In genomic region chr17:31878703-31879073, GRCh38 we compare ENCODE assay signal across 19 cellular contexts. TPM values are rescaled to one million over a fixed set of nuclear protein-coding genes. Genes with fewer than 3 reads are reported as not detected.
A peak's percentile ranks its signal among the peaks of the same experiment; 100 is the strongest.
DNase-seq lines count a peak whose midpoint lies in the region; ATAC-seq and TF ChIP-seq lines count a peak whose summit lies in the region.
"Had no signal": no experiment of that assay in that cellular context is flagged by ENCODE, and none has a peak within 500 bp of the region (broad histone marks: within the 10 kb centered on the region; RNA-seq: fewer than 3 reads in every experiment).

No MANE protein-coding gene starts in this region.

- peak overlapping the region in 1 of 4 donors; percentile 32 for H3K27ac ChIP-seq in tibial nerve

- H3K9me3 Mint-ChIP-seq in activated T-cell treated with anti-CD3 and anti-CD28 coated beads, Interleukin-2, amount 50 U/mL, for 72 hours = no peaks in the 10 kb centered on the region
- H3K9me3 Mint-ChIP-seq in activated T-helper 2 cell treated with anti-CD3 and anti-CD28 coated beads, Interferon-gamma antibody, Interleukin-2, Interleukin-4, amounts not matched to agents 10 μg/mL and 5 μg/mL and 100 μg/mL, durations not matched to agents 14 hours and 24 hours and 36 hours = no peaks in the 10 kb centered on the region
- H3K9me3 Mint-ChIP-seq in effector memory CD8-positive, alpha-beta T cell = no peaks in the 10 kb centered on the region
- no peaks in the 10 kb centered on the region for H3K9me3 Mint-ChIP-seq in stimulated activated naive CD8-positive, alpha-beta T cell treated with anti-CD3 and anti-CD28 coated beads, Interleukin-15, amount 100 ng/mL, for 72 hours
- H3K9me3 Mint-ChIP-seq: CD4-positive, alpha-beta memory T cell; HFFc6 had no signal

- no peak overlapping the region for H3K4me3 ChIP-seq in tibial nerve

- peaks cover 5 to 99% (median 33%) of the 10 kb centered on the region in 3 donors for H3K36me3 ChIP-seq in tibial nerve

- TF ChIP-seq POLR2A in tibial nerve (IDR thresholded peaks at IDR 0.05) = no peak

- no peak for TF ChIP-seq EP300 in tibial nerve (IDR thresholded peaks at IDR 0.05)

- no peaks in the 10 kb centered on the region for H3K27me3 ChIP-seq in tibial nerve

- peak overlapping the region; percentile 63 to 72 for H3K4me3 Mint-ChIP-seq in activated T-cell treated with anti-CD3 and anti-CD28 coated beads, Interleukin-2, amount 50 U/mL, for 72 hours
- H3K4me3 Mint-ChIP-seq in activated T-helper 2 cell treated with anti-CD3 and anti-CD28 coated beads, Interferon-gamma antibody, Interleukin-2, Interleukin-4, amounts not matched to agents 10 μg/mL and 5 μg/mL and 100 μg/mL, durations not matched to agents 14 hours and 24 hours and 36 hours (ENCODE audit: low read depth) = no peak overlapping the region
- no peak overlapping the region for H3K4me3 Mint-ChIP-seq in effector memory CD8-positive, alpha-beta T cell
- peak overlapping the region; percentile 49 to 62 for H3K4me3 Mint-ChIP-seq in stimulated activated naive CD8-positive, alpha-beta T cell treated with anti-CD3 and anti-CD28 coated beads, Interleukin-15, amount 100 ng/mL, for 72 hours
- H3K4me3 Mint-ChIP-seq: CD4-positive, alpha-beta memory T cell; HFFc6 had no signal

- peak overlapping the region; percentile 93 for H3K27ac Mint-ChIP-seq in activated T-cell treated with anti-CD3 and anti-CD28 coated beads, Interleukin-2, amount 50 U/mL, for 72 hours
- peak overlapping the region; percentile 90 for H3K27ac Mint-ChIP-seq in activated T-helper 2 cell treated with anti-CD3 and anti-CD28 coated beads, Interferon-gamma antibody, Interleukin-2, Interleukin-4, amounts not matched to agents 10 μg/mL and 5 μg/mL and 100 μg/mL, durations not matched to agents 14 hours and 24 hours and 36 hours
- H3K27ac Mint-ChIP-seq in effector memory CD8-positive, alpha-beta T cell = peak overlapping the region; percentile 17 to 81
- peak overlapping the region; percentile 91 to 96 for H3K27ac Mint-ChIP-seq in stimulated activated naive CD8-positive, alpha-beta T cell treated with anti-CD3 and anti-CD28 coated beads, Interleukin-15, amount 100 ng/mL, for 72 hours
- H3K27ac Mint-ChIP-seq: HFFc6 had no signal

- ATAC-seq in activated T-cell treated with anti-CD3 and anti-CD28 coated beads, Interleukin-2, amount 50 U/mL, for 72 hours (replicated peaks in 1 of 2) = no peak
- no peak for ATAC-seq in effector memory CD8-positive, alpha-beta T cell (replicated peaks)
- no peak for ATAC-seq in stimulated activated naive CD8-positive, alpha-beta T cell treated with anti-CD3 and anti-CD28 coated beads, Interleukin-15, amount 100 ng/mL, for 72 hours
- no peak for ATAC-seq in HG02981 (IDR thresholded peaks at IDR 0.05; ENCODE audit: unreplicated experiment)

- peaks cover 5 to 29% of the 10 kb centered on the region in 2 donors for H3K36me3 Mint-ChIP-seq in activated T-cell treated with anti-CD3 and anti-CD28 coated beads, Interleukin-2, amount 50 U/mL, for 72 hours (ENCODE audit: insufficient read depth in 2 of 2)
- peaks cover 60% of the 10 kb centered on the region for H3K36me3 Mint-ChIP-seq in activated T-helper 2 cell treated with anti-CD3 and anti-CD28 coated beads, Interferon-gamma antibody, Interleukin-2, Interleukin-4, amounts not matched to agents 10 μg/mL and 5 μg/mL and 100 μg/mL, durations not matched to agents 14 hours and 24 hours and 36 hours (ENCODE audit: low read depth)
- H3K36me3 Mint-ChIP-seq in effector memory CD8-positive, alpha-beta T cell (ENCODE audit: insufficient read depth) = peaks cover 97% of the 10 kb centered on the region

- no peaks in the 10 kb centered on the region for H3K27me3 Mint-ChIP-seq in activated T-cell treated with anti-CD3 and anti-CD28 coated beads, Interleukin-2, amount 50 U/mL, for 72 hours (ENCODE audit: low read depth)
- no peaks in the 10 kb centered on the region for H3K27me3 Mint-ChIP-seq in activated T-helper 2 cell treated with anti-CD3 and anti-CD28 coated beads, Interferon-gamma antibody, Interleukin-2, Interleukin-4, amounts not matched to agents 10 μg/mL and 5 μg/mL and 100 μg/mL, durations not matched to agents 14 hours and 24 hours and 36 hours (ENCODE audit: low read depth)
- no peaks in the 10 kb centered on the region for H3K27me3 Mint-ChIP-seq in effector memory CD8-positive, alpha-beta T cell
- H3K27me3 Mint-ChIP-seq in stimulated activated naive CD8-positive, alpha-beta T cell treated with anti-CD3 and anti-CD28 coated beads, Interleukin-15, amount 100 ng/mL, for 72 hours = no peaks in the 10 kb centered on the region
- H3K27me3 Mint-ChIP-seq: CD4-positive, alpha-beta memory T cell had no signal

- no peaks in the 10 kb centered on the region for H3K9me3 ChIP-seq in tibial nerve

- TF ChIP-seq CTCF in tibial nerve (IDR thresholded peaks at IDR 0.05) = no peak

- no peak for DNase-seq in activated T-cell treated with anti-CD3 and anti-CD28 coated beads, Interleukin-2, amount 50 U/mL, for 72 hours
- no peak for DNase-seq in activated T-cell treated with anti-CD3 and anti-CD28 coated beads, Interleukin-2, amount 50 U/mL, for 48 hours
- no peak for DNase-seq in activated T-helper 2 cell treated with anti-CD3 and anti-CD28 coated beads, Interferon-gamma antibody, Interleukin-2, Interleukin-4, amounts not matched to agents 10 μg/mL and 5 μg/mL and 100 μg/mL, durations not matched to agents 14 hours and 24 hours and 36 hours (ENCODE audit: low spot score)
- no peak for DNase-seq in effector memory CD8-positive, alpha-beta T cell
- no peak for DNase-seq in stimulated activated naive CD8-positive, alpha-beta T cell treated with anti-CD3 and anti-CD28 coated beads, Interleukin-15, amount 100 ng/mL, for 72 hours
- no peak for DNase-seq in RKO (ENCODE audit: low spot score)
- DNase-seq in tibial nerve (ENCODE audit: low spot score in 2 of 2) = no peak
- DNase-seq: activated CD4-positive, CD25-positive, alpha-beta regulatory T cell; amniotic stem cell; CD4-positive, alpha-beta memory T cell; DMS53; foreskin fibroblast; HFFc6; Kasumi-1; NCI-H1105 treated with DMSO at 0.1 percent for 48 hours; NCI-H526 treated with DMSO at 0.1 percent for 48 hours; retina; SHP77 treated with DMSO at 0.1 percent for 48 hours had no signal

- H3K4me1 Mint-ChIP-seq in activated T-cell treated with anti-CD3 and anti-CD28 coated beads, Interleukin-2, amount 50 U/mL, for 72 hours (ENCODE audit: low read depth) = peaks cover 30% of the 10 kb centered on the region
- H3K4me1 Mint-ChIP-seq in activated T-helper 2 cell treated with anti-CD3 and anti-CD28 coated beads, Interferon-gamma antibody, Interleukin-2, Interleukin-4, amounts not matched to agents 10 μg/mL and 5 μg/mL and 100 μg/mL, durations not matched to agents 14 hours and 24 hours and 36 hours (ENCODE audit: low read depth) = peaks cover 9% of the 10 kb centered on the region
- peaks cover 0 to 2% of the 10 kb centered on the region in 2 donors for H3K4me1 Mint-ChIP-seq in effector memory CD8-positive, alpha-beta T cell (ENCODE audit: low read depth in 2 of 2)
- H3K4me1 Mint-ChIP-seq in stimulated activated naive CD8-positive, alpha-beta T cell treated with anti-CD3 and anti-CD28 coated beads, Interleukin-15, amount 100 ng/mL, for 72 hours = peaks cover 40% of the 10 kb centered on the region

- intact Hi-C loops in activated T-helper 2 cell treated with anti-CD3 and anti-CD28 coated beads, Interferon-gamma antibody, Interleukin-2, Interleukin-4, amounts not matched to agents 10 μg/mL and 5 μg/mL and 100 μg/mL, durations not matched to agents 14 hours and 24 hours and 36 hours (cut with micrococcal nuclease) = no loop called here

- H3K4me1 ChIP-seq in tibial nerve = peaks cover 0 to 5% (median 0%) of the 10 kb centered on the region in 4 donors

RNA-seq across cellular contexts. Expression of gene COPRS, which starts 19.6 kb away (rescaled TPM):
- 10 to 100 TPM; 31.0 to 33.2 TPM for total RNA-seq in activated T-cell treated with anti-CD3 and anti-CD28 coated beads, Interleukin-2, amount 50 U/mL, for 72 hours
- 59.7 and 64.2 TPM in 2 replicates for total RNA-seq in activated T-helper 2 cell treated with anti-CD3 and anti-CD28 coated beads, Interferon-gamma antibody, Interleukin-2, Interleukin-4, amounts not matched to agents 10 μg/mL and 5 μg/mL and 100 μg/mL, durations not matched to agents 14 hours and 24 hours and 36 hours
- 100 to 1,000 TPM in 1 of 4 donors, 10 to 100 TPM in 3; 72.1 to 117 (median 83.1) TPM for total RNA-seq in tibial nerve

RNA-seq across cellular contexts. Expression of gene UTP6, which starts 22.8 kb away (rescaled TPM):
- total RNA-seq in activated T-cell treated with anti-CD3 and anti-CD28 coated beads, Interleukin-2, amount 50 U/mL, for 72 hours = 100 to 1,000 TPM in 1 of 2 donors, 10 to 100 TPM in 1; 87.8 to 106 TPM
- total RNA-seq in activated T-helper 2 cell treated with anti-CD3 and anti-CD28 coated beads, Interferon-gamma antibody, Interleukin-2, Interleukin-4, amounts not matched to agents 10 μg/mL and 5 μg/mL and 100 μg/mL, durations not matched to agents 14 hours and 24 hours and 36 hours = 126 and 129 TPM in 2 replicates
- total RNA-seq in tibial nerve = 10 to 100 TPM; 30.2 to 56.1 (median 45.8) TPM

RNA-seq across cellular contexts. Expression of gene SUZ12, which starts 58.1 kb away (rescaled TPM):
- total RNA-seq in activated T-cell treated with anti-CD3 and anti-CD28 coated beads, Interleukin-2, amount 50 U/mL, for 72 hours = 10 to 100 TPM; 58.7 to 66.3 TPM
- 69.5 and 70.4 TPM in 2 replicates for total RNA-seq in activated T-helper 2 cell treated with anti-CD3 and anti-CD28 coated beads, Interferon-gamma antibody, Interleukin-2, Interleukin-4, amounts not matched to agents 10 μg/mL and 5 μg/mL and 100 μg/mL, durations not matched to agents 14 hours and 24 hours and 36 hours
- total RNA-seq in tibial nerve = 10 to 100 TPM; 12.2 to 20.3 (median 17.0) TPM

Comparison
In these comparisons a context has a peak if more than half of its experiments do, and no peak if none do; other contexts are left out.
1. H3K4me3 Mint-ChIP-seq: peak in activated T-cell treated with anti-CD3 and anti-CD28 coated beads, Interleukin-2, amount 50 U/mL, for 72 hours (2 of 2) and stimulated activated naive CD8-positive, alpha-beta T cell treated with anti-CD3 and anti-CD28 coated beads, Interleukin-15, amount 100 ng/mL, for 72 hours (2 of 2); none in activated T-helper 2 cell treated with anti-CD3 and anti-CD28 coated beads, Interferon-gamma antibody, Interleukin-2, Interleukin-4, amounts not matched to agents 10 μg/mL and 5 μg/mL and 100 μg/mL, durations not matched to agents 14 hours and 24 hours and 36 hours (single experiment) and effector memory CD8-positive, alpha-beta T cell (0 of 2).
2. Peak in every context shown above with its lines, with median percentiles within 50 percentile points of each other: H3K27ac Mint-ChIP-seq.